In genomic region chr6:149750136-149750609, GRCh38 we compare ENCODE assay signal across 7 cellular contexts. TPM values are rescaled to one million over a fixed set of nuclear protein-coding genes. Genes with fewer than 3 reads are reported as not detected.
DNase-seq lines count a peak whose midpoint lies in the region; ATAC-seq, FAIRE-seq and TF ChIP-seq lines count a peak whose summit lies in the region.

No MANE protein-coding gene starts in this region.

- no peaks in the 10 kb centered on the region for H3K9me3 ChIP-seq in GM12878 (replicated peaks; ENCODE audit: control insufficient read depth, insufficient read depth, low read length)

- peak; percentile 78 for DNase-seq in NCI-H1105 treated with DMSO at 0.1 percent for 48 hours (lab: John Stamatoyannopoulos, UW)
- peak; percentile 32 for DNase-seq in T1000 (lab: John Stamatoyannopoulos, UW)
- DNase-seq in GM12878 (ENCODE audit: low read depth, low spot score): no peak
- DNase-seq in iPS-NIHi11 (ENCODE audit: low spot score): peak; percentile 73
- peak; percentile 35 to 68 for DNase-seq in stimulated activated CD4-positive, alpha-beta T cell treated with anti-CD3 and anti-CD28 coated beads, Interleukin-12 subunit alpha, Interleukin-12 subunit beta, amount 100 ng/mL, for 24 hours (ENCODE audit: low read depth in 2 of 2)

- RAD21 ChIA-PET in GM12878 (lab: Charles Lee; ENCODE audit: unreplicated experiment): interaction anchor here (0.9 to 1.2 kb wide), 2 partner anchors 13 to 32 kb away, joined by 3 read pairs; no protein-coding TSS in a partner anchor

- BruUV-seq in GM12878 (replicated peaks; lab: Mats Ljungman, UMichigan): no TSS peak

- TF ChIP-seq EP300 in GM12878 (IDR thresholded peaks at IDR 0.05; ENCODE audit: borderline replicate concordance in 1 of 2, control insufficient read depth in 1 of 2, low read depth in 2 of 2, low read length in 2 of 2): no peak

- no peaks in the 10 kb centered on the region for H3K27me3 ChIP-seq in GM12878 (replicated peaks in 1 of 2; ENCODE audit: control insufficient read depth in 2 of 2, insufficient read depth in 2 of 2, low read length in 1 of 2)

- no peak for TF ChIP-seq POLR2A in GM12878 (IDR thresholded peaks at IDR 0.05; ENCODE audit: low read depth, low read length)

- peak; percentile 41 for ATAC-seq in GM18498 (IDR thresholded peaks at IDR 0.05; ENCODE audit: unreplicated experiment)
- peak; percentile 38 for ATAC-seq in HG02642 (IDR thresholded peaks at IDR 0.05; ENCODE audit: poor library complexity, unreplicated experiment)
- peak; percentile 65 for ATAC-seq in GM12878

- intact Hi-C loops in GM12878 (cut with micrococcal nuclease; ENCODE audit: unreplicated experiment): no loop called here

- no peak for FAIRE-seq in GM12878 (lab: Jason Lieb, UNC)

- SMC1A ChIA-PET in GM12878 (lab: Charles Lee; ENCODE audit: uncharacterized antibody, unreplicated experiment): interaction anchor here (1.0 to 1.4 kb wide), 3 partner anchors 10 to 204 kb away, joined by 3 to 4 read pairs (median 4); partner anchors contain the start of genes LATS1 and PPIL4

- 6% methylated on average over 18 of the region's 25 CpGs for whole genome bisulfite sequencing in GM12878 (ENCODE audit: insufficient coverage, insufficient replicate concordance, low lambda C conversion rate, missing lambda C conversion rate)

- H2AFZ ChIP-seq in GM12878 (ENCODE audit: control insufficient read depth, low read depth, low read length): peak overlapping the region; percentile 98

- in situ Hi-C loops in GM12878 (cut with MboI): no loop called here

- no peak for TF ChIP-seq RAD21 in GM12878 (IDR thresholded peaks at IDR 0.05; ENCODE audit: insufficient read depth, low read depth, low read length)

- no peaks in the 10 kb centered on the region for H3K36me3 ChIP-seq in GM12878 (ENCODE audit: control insufficient read depth in 2 of 2, insufficient read depth in 2 of 2, low read length in 1 of 2)

- peak overlapping the region; percentile 89 for H3K9ac ChIP-seq in GM12878 (ENCODE audit: control insufficient read depth, insufficient read depth, low read length)

- H4K20me1 ChIP-seq in GM12878 (ENCODE audit: control insufficient read depth, insufficient read depth): no peaks in the 10 kb centered on the region; the same call in 1 of the 2 replicates

- CTCF ChIA-PET in GM12878 (lab: Yijun Ruan, JAX): interaction anchor here (1.1 kb wide), 1 partner anchor 14 kb away, joined by 4 read pairs; no protein-coding TSS in a partner anchor

- H3K4me1 ChIP-seq in GM12878 (ENCODE audit: control insufficient read depth, insufficient read depth, low read length): peaks cover 13% of the 10 kb centered on the region

- H3K4me3 ChIP-seq in GM12878: peak overlapping the region; percentile 90

- peaks cover 54% of the 10 kb centered on the region for H3K79me2 ChIP-seq in GM12878 (ENCODE audit: control insufficient read depth, insufficient read depth, low read length)

- H3K27ac ChIP-seq in GM12878 (ENCODE audit: control insufficient read depth, insufficient read depth): peak overlapping the region; percentile 80

- POLR2A ChIA-PET in GM12878 (lab: Charles Lee): interaction anchor here (1.0 to 2.5 kb wide), 3 partner anchors 12 to 32 kb away, joined by 3 to 11 read pairs (median 3); partner anchors contain the start of gene LATS1

- no peak for TF ChIP-seq CTCF in GM12878 (IDR thresholded peaks at IDR 0.05 in 2 of 3, conservative IDR thresholded peaks at IDR 0.05 in 1 of 3; ENCODE audit: control insufficient read depth in 2 of 3, extremely low read depth in 1 of 3, insufficient read depth in 1 of 3, low read depth in 3 of 3, low read length in 3 of 3)

- peak overlapping the region; percentile 88 for H3K4me2 ChIP-seq in GM12878 (ENCODE audit: control insufficient read depth, insufficient read depth)

TF ChIP-seq in GM12878, 131 proteins besides CTCF, POLR2A, EP300 and RAD21 (continues in another document):
- TF ChIP-seq NBN (IDR thresholded peaks at IDR 0.05) (0 out of 2 replicates have a peak, but pooled peaks have one; percentile 34), BHLHE40 (IDR thresholded peaks at IDR 0.05; ENCODE audit: borderline replicate concordance in 1 of 2, low read depth in 2 of 2, low read length in 1 of 2) (0 out of 4 replicates have a peak, but pooled peaks of 1 of the 2 experiments have one; percentile 28), CHD2 (IDR thresholded peaks at IDR 0.05; ENCODE audit: borderline replicate concordance, low read depth, low read length) (peak; percentile 63; the same call in 1 of the 2 replicates), PBX3 (IDR thresholded peaks at IDR 0.05; ENCODE audit: insufficient replicate concordance, low read depth, low read length) (peak; percentile 81), EZH2 (IDR thresholded peaks at IDR 0.05; ENCODE audit: borderline replicate concordance, control insufficient read depth, low read depth, low read length) (no peak)

RNA-seq across cellular contexts. Expression of gene PCMT1, which starts 0.6 kb away (rescaled TPM):
- total RNA-seq in GM12878 (2013; cell fraction: nucleolus; rRNA removed): 39.6 and 40.5 TPM in 2 replicates
- 45.1 and 48.7 TPM in 2 replicates for total RNA-seq in GM12878 (2014; rRNA removed)
- 45.1 and 48.5 TPM in 2 replicates for total RNA-seq in GM12878 (2014; rRNA removed; fragmentation: Illumina TruSeq; extraction: Trizol)
- total RNA-seq in GM12878 (2021): 53.0 and 56.0 TPM in 2 replicates
- 28.2 TPM for polyA plus RNA-seq in GM12878 (2011; ENCODE audit: low read depth)
- polyA plus RNA-seq in GM12878 (2011; rRNA removed): 114 and 137 TPM in 2 replicates
- polyA plus RNA-seq in GM12878 (2011; cell fraction: cytosol; rRNA removed): 114 and 126 TPM in 2 replicates
- polyA plus RNA-seq in GM12878 (2011; cell fraction: nucleus; rRNA removed): 43.6 and 54.1 TPM in 2 replicates
- polyA plus RNA-seq in GM12878 (2012): 39.2 and 46.1 TPM in 2 replicates
- polyA plus RNA-seq in GM12878 (2014; fragmentation: Illumina TruSeq; extraction: Trizol): 49.4 and 62.3 TPM in 2 replicates
- polyA plus RNA-seq in GM12878 (2014; fragmentation: Nextera tagmentation; extraction: Ambion mirVana): 100 to 1,000 TPM in 1 of 2 experiments, 10 to 100 TPM in 1; 87.6 to 114 TPM
- polyA plus RNA-seq in GM12878 (2014; rRNA removed): 72.1 and 74.8 TPM in 2 replicates
- polyA plus RNA-seq in GM12878 (2016; fragmentation: Nextera tagmentation; extraction: Ambion mirVana): 100 to 1,000 TPM; 122 to 126 TPM
- polyA minus RNA-seq in GM12878 (2011; rRNA and poly(A)+ RNA removed): 72.0 and 93.3 TPM in 2 replicates
- 26.7 and 28.1 TPM in 2 replicates for polyA minus RNA-seq in GM12878 (2011; cell fraction: cytosol; rRNA and poly(A)+ RNA removed)
- polyA minus RNA-seq in GM12878 (2011; cell fraction: nucleus; rRNA and poly(A)+ RNA removed): 13.5 and 16.2 TPM in 2 replicates

RNA-seq across cellular contexts. Expression of gene NUP43, which starts 3.8 kb away (rescaled TPM):
- total RNA-seq in GM12878 (2013; cell fraction: nucleolus; rRNA removed): 60.5 and 75.5 TPM in 2 replicates
- total RNA-seq in GM12878 (2014; rRNA removed): 25.9 and 29.5 TPM in 2 replicates
- 31.9 and 32.2 TPM in 2 replicates for total RNA-seq in GM12878 (2014; rRNA removed; fragmentation: Illumina TruSeq; extraction: Trizol)
- 34.8 and 44.5 TPM in 2 replicates for total RNA-seq in GM12878 (2021)
- 10.0 TPM for polyA plus RNA-seq in GM12878 (2011; ENCODE audit: low read depth)
- 54.2 and 67.5 TPM in 2 replicates for polyA plus RNA-seq in GM12878 (2011; rRNA removed)
- polyA plus RNA-seq in GM12878 (2011; cell fraction: cytosol; rRNA removed): 27.6 and 27.8 TPM in 2 replicates
- polyA plus RNA-seq in GM12878 (2011; cell fraction: nucleus; rRNA removed): 31.0 and 33.8 TPM in 2 replicates
- 13.3 and 16.2 TPM in 2 replicates for polyA plus RNA-seq in GM12878 (2012)
- polyA plus RNA-seq in GM12878 (2014; fragmentation: Illumina TruSeq; extraction: Trizol): 29.6 and 36.2 TPM in 2 replicates
- polyA plus RNA-seq in GM12878 (2014; fragmentation: Nextera tagmentation; extraction: Ambion mirVana): 10 to 100 TPM in 1 of 2 experiments, 1 to 10 TPM in 1; 8.9 to 10.4 TPM
- 23.2 and 26.6 TPM in 2 replicates for polyA plus RNA-seq in GM12878 (2014; rRNA removed)
- 10 to 100 TPM; 21.8 to 28.8 TPM for polyA plus RNA-seq in GM12878 (2016; fragmentation: Nextera tagmentation; extraction: Ambion mirVana)
- polyA minus RNA-seq in GM12878 (2011; rRNA and poly(A)+ RNA removed): 84.3 and 161 TPM in 2 replicates
- 34.1 and 34.8 TPM in 2 replicates for polyA minus RNA-seq in GM12878 (2011; cell fraction: cytosol; rRNA and poly(A)+ RNA removed)
- polyA minus RNA-seq in GM12878 (2011; cell fraction: nucleus; rRNA and poly(A)+ RNA removed): 11.0 and 16.0 TPM in 2 replicates

RNA-seq across cellular contexts. Expression of gene LATS1, which starts 32.3 kb away (rescaled TPM):
- total RNA-seq in GM12878 (2013; cell fraction: nucleolus; rRNA removed): 54.5 and 56.4 TPM in 2 replicates
- total RNA-seq in GM12878 (2014; rRNA removed) (10.7 and 11.0 TPM in 2 replicates), GM12878 (2014; rRNA removed; fragmentation: Illumina TruSeq; extraction: Trizol) (13.5 and 13.8 TPM in 2 replicates), GM12878 (2021) (15.5 and 15.6 TPM in 2 replicates)
- 6.1 TPM for polyA plus RNA-seq in GM12878 (2011; ENCODE audit: low read depth)
- polyA plus RNA-seq in GM12878 (2011; rRNA removed) (9.7 and 10.1 TPM in 2 replicates), GM12878 (2014; fragmentation: Illumina TruSeq; extraction: Trizol) (11.8 and 13.4 TPM in 2 replicates), GM12878 (2014; fragmentation: Nextera tagmentation; extraction: Ambion mirVana) (1 to 10 TPM; 2.1 to 2.4 TPM), GM12878 (2014; rRNA removed) (5.4 and 7.3 TPM in 2 replicates), GM12878 (2016; fragmentation: Nextera tagmentation; extraction: Ambion mirVana) (10 to 100 TPM; 10.9 to 11.1 TPM)
- polyA plus RNA-seq in GM12878 (2011; cell fraction: cytosol; rRNA removed): 7.9 and 10.1 TPM in 2 replicates
- polyA plus RNA-seq in GM12878 (2011; cell fraction: nucleus; rRNA removed): 9.4 and 10.3 TPM in 2 replicates
- 6.8 and 7.7 TPM in 2 replicates for polyA plus RNA-seq in GM12878 (2012)
- polyA minus RNA-seq in GM12878 (2011; rRNA and poly(A)+ RNA removed): 19.7 and 27.6 TPM in 2 replicates
- polyA minus RNA-seq in GM12878 (2011; cell fraction: cytosol; rRNA and poly(A)+ RNA removed): 7.9 and 10.6 TPM in 2 replicates
- polyA minus RNA-seq in GM12878 (2011; cell fraction: nucleus; rRNA and poly(A)+ RNA removed): 15.0 and 20.8 TPM in 2 replicates
